ENCODE assay signal across 30 cellular contexts in the genomic region with DNA sequence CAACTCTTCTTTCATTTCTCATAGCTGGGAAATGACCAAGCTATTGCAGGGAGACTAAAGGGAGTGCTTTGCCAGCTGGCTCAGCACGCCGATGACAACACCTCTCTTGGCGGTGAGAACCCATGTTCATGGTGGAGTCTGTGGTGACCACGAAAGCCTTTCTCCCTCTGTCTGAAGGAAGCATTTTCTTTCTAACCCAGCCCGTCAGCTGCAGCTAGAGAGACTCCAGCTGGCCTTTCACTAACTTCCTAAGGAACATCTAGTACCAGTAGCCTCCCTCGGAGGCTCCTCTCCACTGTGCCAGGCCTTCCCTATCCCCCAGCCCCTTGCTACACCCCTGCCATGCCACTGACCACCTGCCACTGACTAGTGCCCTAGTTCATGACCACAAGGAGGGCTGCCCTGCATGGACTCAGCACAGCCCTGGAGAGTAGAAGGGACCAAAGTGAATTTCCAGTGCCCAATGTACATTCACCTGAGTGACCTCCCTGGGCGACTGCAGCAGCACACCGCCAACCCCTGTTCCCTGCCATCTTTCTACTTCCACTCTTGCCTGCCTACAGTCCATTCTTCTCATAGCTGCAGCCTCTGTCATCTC.
"Had no signal": no experiment of that assay in that cellular context is flagged by ENCODE, and none has a peak within 500 bp of the region (broad histone marks: within the 10 kb centered on the region; RNA-seq: fewer than 3 reads in every experiment).

No MANE protein-coding gene starts in this region.

- H3K36me3 ChIP-seq: ascending aorta, cardiac muscle cell had no signal

- DNase-seq: activated CD4-positive, alpha-beta T cell treated with anti-CD3 and anti-CD28 coated beads, Interleukin-2, amount 10 ng/mL, durations not matched to agents 24 days and 14 days; activated CD4-positive, alpha-beta T cell treated with anti-CD3 and anti-CD28 coated beads, Interleukin-2, amount 50 U/mL, for 4 hours; activated CD8-positive, alpha-beta T cell treated with anti-CD3 and anti-CD28 coated beads for 36 hours; activated effector memory CD4-positive, alpha-beta T cell treated with anti-CD3 and anti-CD28 coated beads, Interleukin-2, amount 50 U/mL, for 16 hours; activated naive CD4-positive, alpha-beta T cell; activated naive CD8-positive, alpha-beta T cell treated with anti-CD3 and anti-CD28 coated beads, Interleukin-2, amount 10 ng/mL, durations not matched to agents 7 days and 5 days; activated T-cell treated with anti-CD3 and anti-CD28 coated beads, Interleukin-2, amount 50 U/mL, for 1 hour; activated T-cell treated with anti-CD3 and anti-CD28 coated beads, Interleukin-2, amount 50 U/mL, for 72 hours; amygdala; Karpas-422; KBM-7; NCI-H1048; NCI-H1105 treated with DMSO at 0.1 percent for 48 hours; NCI-H1436; NCI-H1694; NCI-H1930; NCI-H2081 treated with DMSO at 0.1 percent for 48 hours; NCI-H226; NCI-H446 treated with DMSO at 0.1 percent for 48 hours; NCI-H524; NCI-H69; NCI-H82; SW 1271; T-helper 1 cell; T-helper 2 cell; T-helper 9 cell had no signal

- H3K27ac ChIP-seq: ascending aorta, cardiac muscle cell had no signal

- ATAC-seq: activated CD8-positive, alpha-beta T cell treated with anti-CD3 and anti-CD28 coated beads for 36 hours; activated T-cell treated with anti-CD3 and anti-CD28 coated beads, Interleukin-2, amount 50 U/mL, for 72 hours; activated T-helper 17 cell treated with anti-CD3 and anti-CD28 coated beads, Interleukin-2, amount 50 U/mL, for 72 hours; Panc1 had no signal

- H3K4me1 ChIP-seq: ascending aorta had no signal

- H3K9me3 ChIP-seq: ascending aorta had no signal

- H3K4me3 ChIP-seq: ascending aorta, cardiac muscle cell had no signal

- H3K27me3 ChIP-seq: ascending aorta, cardiac muscle cell had no signal
